Comparison of ENCODE assay signal across 8 cellular contexts in the genomic region with DNA sequence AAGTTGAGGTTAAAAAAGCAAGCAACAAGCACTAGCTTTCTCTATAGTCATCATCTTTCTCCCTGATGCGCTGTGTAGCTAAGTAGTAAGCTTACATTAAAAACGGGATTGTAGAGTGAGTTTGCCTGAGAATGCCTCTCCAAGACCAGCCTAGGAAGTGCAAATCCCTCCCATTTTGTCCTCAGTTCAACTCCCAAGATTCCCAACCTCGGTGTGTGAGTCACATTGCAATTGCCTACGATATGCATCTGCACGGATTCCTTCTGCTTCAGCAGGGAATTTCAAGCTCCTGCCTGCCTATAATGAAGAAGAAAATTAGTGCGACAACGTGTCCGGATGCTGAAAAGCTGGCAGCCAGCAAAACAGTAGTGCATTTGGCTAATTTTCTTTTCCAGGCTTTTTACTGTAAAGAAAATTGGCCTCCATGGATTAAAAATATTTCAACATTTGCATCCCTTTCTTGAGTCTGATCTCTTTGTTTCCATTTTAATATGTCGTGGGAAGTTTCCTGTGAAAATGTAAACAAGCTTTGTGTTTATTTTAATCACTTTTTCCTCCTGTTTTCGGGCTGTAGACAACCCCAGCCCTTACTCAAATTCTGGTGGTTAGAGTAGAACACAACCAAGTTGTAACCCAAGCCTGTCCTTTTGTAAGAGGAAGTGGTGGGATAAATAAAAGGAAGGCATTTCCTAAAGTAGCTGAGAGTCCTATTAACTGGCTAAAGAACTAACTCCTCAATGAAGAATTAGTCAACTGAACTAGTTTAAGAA. TPM values are rescaled to one million over a fixed set of nuclear protein-coding genes. Genes with fewer than 3 reads are reported as not detected.
DNase-seq lines count a peak whose midpoint lies in the region; ATAC-seq and TF ChIP-seq lines count a peak whose summit lies in the region.

No MANE protein-coding gene starts in this region.

- no peaks in the 10 kb centered on the region for H3K4me1 Mint-ChIP-seq in T-helper 2 cell treated with Interferon-gamma antibody and Interleukin-4, amounts not matched to agents 5 μg/mL and 100 μg/mL, for 36 hours (ENCODE audit: low read depth)
- no peaks in the 10 kb centered on the region for H3K4me1 Mint-ChIP-seq in activated CD8-positive, alpha-beta memory T cell treated with anti-CD3 and anti-CD28 coated beads, Interleukin-2, amount 10 ng/mL, durations not matched to agents 7 days and 5 days

- H3K27ac ChIP-seq in testis = no peak overlapping the region

- H3K27me3 ChIP-seq in BJ (ENCODE audit: control insufficient read depth, insufficient read depth, low read length) (no peaks in the 10 kb centered on the region), testis (no peaks in the 10 kb centered on the region)

- no peak for TF ChIP-seq POLR2A in testis (IDR thresholded peaks at IDR 0.05)

- peaks cover 3% of the 10 kb centered on the region for H3K27me3 Mint-ChIP-seq in T-helper 2 cell treated with Interferon-gamma antibody and Interleukin-4, amounts not matched to agents 5 μg/mL and 100 μg/mL, for 36 hours (ENCODE audit: low read depth)
- H3K27me3 Mint-ChIP-seq in activated CD8-positive, alpha-beta memory T cell treated with anti-CD3 and anti-CD28 coated beads, Interleukin-2, amount 10 ng/mL, durations not matched to agents 7 days and 5 days = peaks cover 2% of the 10 kb centered on the region

- DNase-seq in BJ (ENCODE audit: low read depth) (peak; percentile 94), NCI-H1694 treated with DMSO at 0.1 percent for 48 hours (lab: John Stamatoyannopoulos, UW) (peak; percentile 58), dermis blood vessel endothelial cell (peak; percentile 19), mucosa of descending colon (peak in 1 of 3 donors; percentile 42), testis (no peak)
- DNase-seq in T-helper 2 cell treated with Interferon-gamma antibody and Interleukin-4, amounts not matched to agents 5 μg/mL and 100 μg/mL, for 36 hours (ENCODE audit: low spot score) = no peak
- DNase-seq in activated CD8-positive, alpha-beta memory T cell treated with anti-CD3 and anti-CD28 coated beads, Interleukin-2, amount 10 ng/mL, durations not matched to agents 7 days and 5 days = no peak

- intact Hi-C loops in mucosa of descending colon (cut with DNase I, micrococcal nuclease) = no loop called here
- intact Hi-C loops in testis (cut with DNase I; ENCODE audit: low total_unique reads) = no loop called here

- H3K36me3 ChIP-seq in BJ (ENCODE audit: control insufficient read depth, insufficient read depth, low read length) = no peaks in the 10 kb centered on the region
- H3K36me3 ChIP-seq in mucosa of descending colon (ENCODE audit: low read depth) = no peaks in the 10 kb centered on the region
- no peaks in the 10 kb centered on the region for H3K36me3 ChIP-seq in testis (ENCODE audit: low read depth, missing control alignments)

- no peak overlapping the region for H3K27ac Mint-ChIP-seq in T-helper 2 cell treated with Interferon-gamma antibody and Interleukin-4, amounts not matched to agents 5 μg/mL and 100 μg/mL, for 36 hours
- H3K27ac Mint-ChIP-seq in activated CD8-positive, alpha-beta memory T cell treated with anti-CD3 and anti-CD28 coated beads, Interleukin-2, amount 10 ng/mL, durations not matched to agents 7 days and 5 days = no peak overlapping the region

- H3K4me1 ChIP-seq in mucosa of descending colon (ENCODE audit: low read depth) (no peaks in the 10 kb centered on the region), testis (no peaks in the 10 kb centered on the region)

- peaks cover 14% of the 10 kb centered on the region for H3K9me3 Mint-ChIP-seq in T-helper 2 cell treated with Interferon-gamma antibody and Interleukin-4, amounts not matched to agents 5 μg/mL and 100 μg/mL, for 36 hours
- H3K9me3 Mint-ChIP-seq in activated CD8-positive, alpha-beta memory T cell treated with anti-CD3 and anti-CD28 coated beads, Interleukin-2, amount 10 ng/mL, durations not matched to agents 7 days and 5 days (ENCODE audit: low read depth) = peaks cover 8% of the 10 kb centered on the region

- no peaks in the 10 kb centered on the region for H3K36me3 Mint-ChIP-seq in T-helper 2 cell treated with Interferon-gamma antibody and Interleukin-4, amounts not matched to agents 5 μg/mL and 100 μg/mL, for 36 hours (ENCODE audit: low read depth)
- no peaks in the 10 kb centered on the region for H3K36me3 Mint-ChIP-seq in activated CD8-positive, alpha-beta memory T cell treated with anti-CD3 and anti-CD28 coated beads, Interleukin-2, amount 10 ng/mL, durations not matched to agents 7 days and 5 days

- TF ChIP-seq CTCF in BJ (IDR thresholded peaks at IDR 0.05; ENCODE audit: insufficient read depth, low read depth, low read length) = no peak
- TF ChIP-seq CTCF in mucosa of descending colon (IDR thresholded peaks at IDR 0.05) = no peak
- no peak for TF ChIP-seq CTCF in testis (IDR thresholded peaks at IDR 0.05)

- POLR2A ChIA-PET in BJ (lab: Charles Lee) = interaction anchor here (0.6 to 1.4 kb wide), 3 partner anchors 20 to 137 kb away, joined by 3 to 4 read pairs (median 3); no protein-coding TSS in a partner anchor

- ATAC-seq in mucosa of descending colon (peak; percentile 73), HG03159 (IDR thresholded peaks at IDR 0.05; ENCODE audit: unreplicated experiment) (no peak)
- ATAC-seq in activated CD8-positive, alpha-beta memory T cell treated with anti-CD3 and anti-CD28 coated beads, Interleukin-2, amount 10 ng/mL, durations not matched to agents 7 days and 5 days = no peak

- WGBS in testis, 2 donors = 22 to 25% methylated on average over 10 of the region's 10 CpGs

- no peak overlapping the region for H3K4me3 Mint-ChIP-seq in T-helper 2 cell treated with Interferon-gamma antibody and Interleukin-4, amounts not matched to agents 5 μg/mL and 100 μg/mL, for 36 hours
- H3K4me3 Mint-ChIP-seq in activated CD8-positive, alpha-beta memory T cell treated with anti-CD3 and anti-CD28 coated beads, Interleukin-2, amount 10 ng/mL, durations not matched to agents 7 days and 5 days = no peak overlapping the region

- H3K4me3 ChIP-seq in BJ (ENCODE audit: low read depth, low read length) (peak overlapping the region; percentile 19), mucosa of descending colon (no peak overlapping the region), testis (no peak overlapping the region)

- H3K9me3 ChIP-seq in mucosa of descending colon = no peaks in the 10 kb centered on the region
- no peaks in the 10 kb centered on the region for H3K9me3 ChIP-seq in testis

- CTCF ChIA-PET in BJ (lab: Yijun Ruan, JAX) = interaction anchor here (0.6 kb wide), 1 partner anchor 611 kb away, joined by 3 read pairs; no protein-coding TSS in a partner anchor
- CTCF ChIA-PET in activated CD8-positive, alpha-beta memory T cell treated with anti-CD3 and anti-CD28 coated beads, Interleukin-2, amount 10 ng/mL, durations not matched to agents 7 days and 5 days (lab: Charles Lee) = no interaction called here

RNA-seq across cellular contexts. Expression of gene TET2, which starts 58.4 kb away (rescaled TPM):
- 6.9 and 9.6 TPM in 2 replicates for polyA plus RNA-seq in BJ (2011; rRNA removed)
- polyA minus RNA-seq in BJ (2011; rRNA and poly(A)+ RNA removed) = 16.7 and 20.3 TPM in 2 replicates
- 9.9 and 10.4 TPM in 2 replicates for total RNA-seq in dermis blood vessel endothelial cell
- total RNA-seq in mucosa of descending colon = 10 to 100 TPM; 29.0 to 36.3 (median 31.0) TPM
- 10 to 100 TPM; 24.6 to 25.1 TPM for total RNA-seq in activated CD8-positive, alpha-beta memory T cell treated with anti-CD3 and anti-CD28 coated beads, Interleukin-2, amount 10 ng/mL, durations not matched to agents 7 days and 5 days
- 10 to 100 TPM; 17.1 to 17.5 TPM for total RNA-seq in testis
- 2.8 TPM for polyA plus RNA-seq in testis (ENCODE audit: insufficient read depth, low read depth, low replicate concordance)

Comparison
In these comparisons a context has a peak if more than half of its experiments do, and no peak if none do; other contexts are left out.
1. DNase-seq: peak in BJ (single experiment), NCI-H1694 treated with DMSO at 0.1 percent for 48 hours (single experiment) and dermis blood vessel endothelial cell (single experiment); none in T-helper 2 cell treated with Interferon-gamma antibody and Interleukin-4, amounts not matched to agents 5 μg/mL and 100 μg/mL, for 36 hours (single experiment), activated CD8-positive, alpha-beta memory T cell treated with anti-CD3 and anti-CD28 coated beads, Interleukin-2, amount 10 ng/mL, durations not matched to agents 7 days and 5 days (single experiment) and testis (single experiment).